In genomic region chr6:41162687-41163418, GRCh38 we compare ENCODE assay signal across 1 cellular context.
TF ChIP-seq lines count a peak whose summit lies in the region.

Gene TREM2 (minus strand): TSS chr6:41163116. CDS start chr6:41163082, 34 bp downstream.

TF ChIP-seq in GM23338, 12 proteins besides CTCF, POLR2A, EP300 and RAD21 (continued from another document):
- no peak for TF ChIP-seq ZNF462 (CRISPR knock-in tag; IDR thresholded peaks at IDR 0.05)
- TF ChIP-seq EZH2 (IDR thresholded peaks at IDR 0.05; ENCODE audit: low read depth, unreplicated experiment), result no peak
- TF ChIP-seq EZH2phosphoT487 (IDR thresholded peaks at IDR 0.05; ENCODE audit: unreplicated experiment), result no peak
- no peak for TF ChIP-seq REST (IDR thresholded peaks at IDR 0.05; ENCODE audit: unreplicated experiment)
- no peak for TF ChIP-seq ETS1 (IDR thresholded peaks at IDR 0.05)
- no peak for TF ChIP-seq CREB1 (CRISPR knock-in tag; IDR thresholded peaks at IDR 0.05; ENCODE audit: low read depth)
- no peak for TF ChIP-seq NANOG (IDR thresholded peaks at IDR 0.05; ENCODE audit: borderline replicate concordance)
- TF ChIP-seq JUNB (IDR thresholded peaks at IDR 0.05; ENCODE audit: unreplicated experiment), result no peak
- no peak for TF ChIP-seq ZNF331 (CRISPR knock-in tag; IDR thresholded peaks at IDR 0.05; ENCODE audit: low read depth)
- no peak for TF ChIP-seq STAT1 (IDR thresholded peaks at IDR 0.05; ENCODE audit: unreplicated experiment)
- no peak for TF ChIP-seq ZNF114 (CRISPR knock-in tag; IDR thresholded peaks at IDR 0.05)
